In genomic region chr2:237640493-237640998, GRCh38 we compare ENCODE assay signal across 22 cellular contexts. TPM values are rescaled to one million over a fixed set of nuclear protein-coding genes. Genes with fewer than 3 reads are reported as not detected.
"Had no signal": no experiment of that assay in that cellular context is flagged by ENCODE, and none has a peak within 500 bp of the region (broad histone marks: within the 10 kb centered on the region; RNA-seq: fewer than 3 reads in every experiment).

No MANE protein-coding gene starts in this region.

- DNase-seq: cerebellar nuclear complex; effector memory CD8-positive, alpha-beta T cell; glutamatergic neuron; kidney; left colon; mammary epithelial cell; natural killer cell; nucleus accumbens; ovary; stimulated activated CD4-positive, alpha-beta T cell treated with anti-CD3 and anti-CD28 coated beads, Interleukin-2, amount 100 ng/mL, for 24 hours; stimulated activated CD4-positive, alpha-beta T cell treated with anti-CD3 and anti-CD28 coated beads, Interleukin-4, amount 100 ng/mL, for 4 hours; stimulated activated naive CD4-positive, alpha-beta T cell; trophoblast cell had no signal

- H3K4me3 ChIP-seq: esophagus muscularis mucosa, gastroesophageal sphincter, hepatocyte, neural progenitor cell, ovary, skin epidermis had no signal

- ATAC-seq: effector memory CD8-positive, alpha-beta T cell; gastroesophageal sphincter; left colon; natural killer cell; sciatic nerve had no signal

- H3K9me3 ChIP-seq: esophagus muscularis mucosa, gastroesophageal sphincter, ovary had no signal

- H3K4me1 ChIP-seq: gastroesophageal sphincter, neural progenitor cell had no signal

- H3K27ac Mint-ChIP-seq: dendritic cell treated with granulocyte-macrophage colony-stimulating factor and Interleukin-4, amounts not matched to agents 40 ng/mL and 50 ng/mL, for 4 days; natural killer cell; neural progenitor cell; progenitor cell of endocrine pancreas had no signal

- H3K36me3 Mint-ChIP-seq: natural killer cell had no signal

- H3K4me1 Mint-ChIP-seq: neural progenitor cell had no signal

- H3K4me2 ChIP-seq: hepatocyte, neural progenitor cell had no signal

- H3K36me3 ChIP-seq: neural progenitor cell, ovary had no signal

- H3K9me3 Mint-ChIP-seq: effector memory CD8-positive, alpha-beta T cell; natural killer cell had no signal

- H3K9ac ChIP-seq: neural progenitor cell had no signal

- H3K27ac ChIP-seq: epithelial cell of prostate, esophagus muscularis mucosa, gastroesophageal sphincter, hepatocyte, neural progenitor cell, ovary, skin epidermis had no signal

- H3K4me3 Mint-ChIP-seq: dendritic cell treated with granulocyte-macrophage colony-stimulating factor and Interleukin-4, amounts not matched to agents 40 ng/mL and 50 ng/mL, for 4 days; effector memory CD8-positive, alpha-beta T cell; natural killer cell; neural progenitor cell had no signal

- H2AFZ ChIP-seq: hepatocyte, neural progenitor cell had no signal

- H3K27me3 ChIP-seq: esophagus muscularis mucosa, gastroesophageal sphincter, hepatocyte, ovary had no signal

- H3K27me3 Mint-ChIP-seq: progenitor cell of endocrine pancreas had no signal

RNA-seq across cellular contexts. Expression of gene RAB17, which starts 50.0 kb away (rescaled TPM):
- total RNA-seq: natural killer cell had no signal
